In the genomic region with DNA sequence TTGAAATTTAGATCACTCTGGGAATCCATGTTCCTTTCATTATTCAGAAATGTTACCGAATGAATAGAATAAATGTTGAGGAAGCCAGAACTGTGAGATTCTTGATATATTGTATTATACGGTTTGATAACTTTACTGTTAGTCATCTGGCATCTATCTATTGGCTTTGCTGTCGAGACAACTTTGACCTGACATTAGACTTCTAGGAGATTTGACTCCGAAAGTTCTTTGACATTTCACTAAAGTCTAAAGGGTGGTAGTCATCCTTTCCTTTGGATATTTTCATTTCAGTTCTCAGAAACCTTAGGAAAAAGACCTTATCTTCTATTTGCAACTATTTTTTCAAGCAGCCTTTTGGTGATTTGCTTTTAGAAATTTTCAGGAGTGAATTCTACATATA, we compare ENCODE assay signal across 8 cellular contexts. TPM values are rescaled to one million over a fixed set of nuclear protein-coding genes. Genes with fewer than 3 reads are reported as not detected.
A peak's percentile ranks its signal among the peaks of the same experiment; 100 is the strongest.
DNase-seq lines count a peak whose midpoint lies in the region; ATAC-seq and TF ChIP-seq lines count a peak whose summit lies in the region.

No MANE protein-coding gene starts in this region.

- H3K4me2 ChIP-seq in KMS-11: peak overlapping the region; percentile 98

- H3K4me3 ChIP-seq in KMS-11 (IDR thresholded peaks at IDR 0.05; ENCODE audit: insufficient read depth, low read depth, low read length): no peak overlapping the region
- H3K4me3 ChIP-seq in dorsolateral prefrontal cortex: peak overlapping the region; percentile 67 to 98 (median 89)

- ATAC-seq in omental fat pad (ENCODE audit: low FRiP score) (no peak), left colon (no peak)

- H3K9me3 Mint-ChIP-seq in CD14-positive monocyte: peaks cover 0 to 4% (median 2%) of the 10 kb centered on the region in 7 donors
- H3K9me3 Mint-ChIP-seq in nephron: no peaks in the 10 kb centered on the region

- H3K4me1 Mint-ChIP-seq in CD14-positive monocyte (peaks cover 44% of the 10 kb centered on the region), nephron (peaks cover 39% of the 10 kb centered on the region)

- H3K27me3 ChIP-seq in KMS-11 (ENCODE audit: insufficient read depth, low read depth): no peaks in the 10 kb centered on the region
- no peaks in the 10 kb centered on the region for H3K27me3 ChIP-seq in dorsolateral prefrontal cortex

- H3K4me1 ChIP-seq in KMS-11 (ENCODE audit: low read depth, poor library complexity, severe bottlenecking): peaks cover 35% of the 10 kb centered on the region

- DNase-seq in CD14-positive monocyte (ENCODE audit: low spot score): no peak
- no peak for DNase-seq in dorsolateral prefrontal cortex
- DNase-seq in NCI-H510A (lab: John Stamatoyannopoulos, UW): no peak
- no peak for DNase-seq in omental fat pad (ENCODE audit: low spot score)
- no peak for DNase-seq in left colon
- no peak for DNase-seq in cerebellum (ENCODE audit: low spot score)

- H4K20me1 ChIP-seq in KMS-11 (ENCODE audit: insufficient read depth): no peaks in the 10 kb centered on the region

- H3K36me3 ChIP-seq in KMS-11 (ENCODE audit: insufficient read depth): no peaks in the 10 kb centered on the region

- H3K9ac ChIP-seq in KMS-11: peak overlapping the region; percentile 64; the same call in 1 of the 2 replicates

- peak overlapping the region; percentile 92; the same call in 1 of the 2 replicates for H2AFZ ChIP-seq in KMS-11 (ENCODE audit: low read depth)

- H3K27me3 Mint-ChIP-seq in CD14-positive monocyte (ENCODE audit: low read depth in 3 of 3): peaks cover 12 to 44% (median 18%) of the 10 kb centered on the region in 3 donors
- peaks cover 4% of the 10 kb centered on the region for H3K27me3 Mint-ChIP-seq in nephron (ENCODE audit: low read depth)

- H3K27ac Mint-ChIP-seq in CD14-positive monocyte (no peak overlapping the region), nephron (peak overlapping the region; percentile 99 to 100 (median 100))

- H3K27ac ChIP-seq in KMS-11 (no peak overlapping the region), dorsolateral prefrontal cortex (peak overlapping the region in 53 of 59 donors; percentile 25 to 98 (median 94))

- intact Hi-C loops in CD14-positive monocyte (cut with micrococcal nuclease) (loop anchor here (5.0 to 10.0 kb wide), 3 partner anchors 113 to 637 kb away; partner anchors contain the start of genes NBEAL1 (in 1 of the 2) and NOP58 (in 1 of the 2)), dorsolateral prefrontal cortex (cut with DNase I) (loop anchor here (5.0 to 10.0 kb wide), 6 partner anchors 111 to 857 kb away; partner anchors contain the start of genes NOP58 (in 2 of the 2), ALS2 (in 1 of the 2), CYP20A1 (in 1 of the 2) and FAM117B (in 1 of the 2)), left colon (cut with DNase I, micrococcal nuclease) (no loop called here)

- H3K79me2 ChIP-seq in KMS-11 (ENCODE audit: insufficient read depth, low read depth): no peaks in the 10 kb centered on the region

- H3K36me3 Mint-ChIP-seq in CD14-positive monocyte: peaks cover 0 to 2% of the 10 kb centered on the region in 2 donors
- H3K36me3 Mint-ChIP-seq in nephron (ENCODE audit: low read depth): peaks cover 7% of the 10 kb centered on the region

- peak overlapping the region; percentile 99 to 100 for H3K4me3 Mint-ChIP-seq in CD14-positive monocyte
- H3K4me3 Mint-ChIP-seq in nephron: peak overlapping the region; percentile 98 to 100 (median 100)

- TF ChIP-seq CTCF in CD14-positive monocyte (IDR thresholded peaks at IDR 0.05): no peak
- no peak for TF ChIP-seq CTCF in KMS-11 (conservative IDR thresholded peaks at IDR 0.05; ENCODE audit: low read depth, low read length)
- TF ChIP-seq CTCF in dorsolateral prefrontal cortex (IDR thresholded peaks at IDR 0.05 in 54 of 56, conservative IDR thresholded peaks at IDR 0.05 in 2 of 56; ENCODE audit: low read depth in 1 of 56, partially characterized antibody in 56 of 56): no peak
- TF ChIP-seq CTCF in nephron (IDR thresholded peaks at IDR 0.05; ENCODE audit: unreplicated experiment in 3 of 3): no peak
- TF ChIP-seq CTCF in omental fat pad (IDR thresholded peaks at IDR 0.05): no peak

RNA-seq across cellular contexts. Expression of gene BMPR2, which starts 1.9 kb away (rescaled TPM):
- polyA plus RNA-seq in CD14-positive monocyte: 1 to 10 TPM; 4.1 to 6.4 TPM
- total RNA-seq in dorsolateral prefrontal cortex (100 to 1,000 TPM in 64 of 120 experiments, 10 to 100 TPM in 56; 42.7 to 140 (median 102) TPM), omental fat pad (100 to 1,000 TPM in 1 of 4 donors, 10 to 100 TPM in 3; 53.4 to 102 (median 79.5) TPM), left colon (10 to 100 TPM; 40.8 to 42.8 TPM), cerebellum (68.8 TPM)

Comparison
In these comparisons a context has a peak if more than half of its experiments do, and no peak if none do; other contexts are left out.
1. H3K27ac Mint-ChIP-seq: peak in nephron (3 of 3); none in CD14-positive monocyte (0 of 7).
2. intact Hi-C loops: an anchor here in CD14-positive monocyte (5.0 to 10.0 kb wide) and dorsolateral prefrontal cortex (5.0 to 10.0 kb wide); none called in left colon.